ENCODE assay signal across 16 cellular contexts in the genomic region with DNA sequence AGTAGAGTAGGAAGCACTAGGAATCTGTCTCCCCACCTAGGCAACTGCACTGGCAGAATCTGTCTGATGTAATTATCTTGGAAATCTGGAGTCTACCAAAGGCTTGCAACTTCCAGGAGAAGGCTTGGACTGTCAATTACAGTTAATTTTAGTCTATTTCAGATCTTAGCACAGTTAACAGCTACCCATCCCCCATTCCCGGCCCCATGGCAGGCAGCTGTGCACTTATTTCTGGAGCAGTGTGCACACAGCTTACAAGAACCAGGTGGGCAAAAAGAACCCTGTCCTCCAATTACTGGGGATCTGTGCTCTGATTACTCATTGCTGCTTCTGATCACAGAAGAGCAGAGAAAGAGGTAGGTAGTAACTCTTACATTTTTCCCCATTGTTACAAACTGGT. TPM values are rescaled to one million over a fixed set of nuclear protein-coding genes. Genes with fewer than 3 reads are reported as not detected.
DNase-seq lines count a peak whose midpoint lies in the region; ATAC-seq and TF ChIP-seq lines count a peak whose summit lies in the region.
"Had no signal": no experiment of that assay in that cellular context is flagged by ENCODE, and none has a peak within 500 bp of the region (broad histone marks: within the 10 kb centered on the region; RNA-seq: fewer than 3 reads in every experiment).

No MANE protein-coding gene starts in this region.

- no peaks in the 10 kb centered on the region for H3K9me2 ChIP-seq in SK-N-SH

- H3K27ac ChIP-seq in SK-N-SH (ENCODE audit: low read depth in 2 of 2, low read length in 1 of 2) (peak overlapping the region in 1 of 2 experiments; percentile 78; a peak in 2 of 4 replicates), smooth muscle cell (ENCODE audit: low read depth) (no peak overlapping the region)
- H3K27ac ChIP-seq: HL-60 had no signal

- H3K27ac Mint-ChIP-seq in activated T-cell treated with anti-CD3 and anti-CD28 coated beads, Interleukin-2, amount 50 U/mL, for 24 hours: no peak overlapping the region
- H3K27ac Mint-ChIP-seq: CD4-positive, alpha-beta T cell had no signal

- no peak for ATAC-seq in SK-N-SH treated with all-trans-retinoic acid at 6 μM for 48 hours
- ATAC-seq: HCT116 had no signal

- peaks cover 62% of the 10 kb centered on the region for H3K36me3 Mint-ChIP-seq in activated T-cell treated with anti-CD3 and anti-CD28 coated beads, Interleukin-2, amount 50 U/mL, for 24 hours (ENCODE audit: low read depth)

- H3K27me3 Mint-ChIP-seq in activated T-cell treated with anti-CD3 and anti-CD28 coated beads, Interleukin-2, amount 50 U/mL, for 24 hours: no peaks in the 10 kb centered on the region
- H3K27me3 Mint-ChIP-seq: CD4-positive, alpha-beta T cell had no signal

- no peak overlapping the region for H3K4me2 ChIP-seq in SK-N-SH
- no peak overlapping the region for H3K4me2 ChIP-seq in smooth muscle cell

- H3K4me1 ChIP-seq in SK-N-SH (ENCODE audit: control insufficient read depth in 1 of 2, insufficient read depth in 2 of 2, low read depth in 1 of 2, low read length in 1 of 2) (peaks cover 0 to 5% of the 10 kb centered on the region in 2 experiments; a peak in 2 of 4 replicates), smooth muscle cell (ENCODE audit: low read depth) (no peaks in the 10 kb centered on the region)

- no peak for TF ChIP-seq RAD21 in SK-N-SH (IDR thresholded peaks at IDR 0.05; ENCODE audit: low read length)

- no peak overlapping the region for H3K4me3 Mint-ChIP-seq in activated T-cell treated with anti-CD3 and anti-CD28 coated beads, Interleukin-2, amount 50 U/mL, for 24 hours
- H3K4me3 Mint-ChIP-seq: CD4-positive, alpha-beta T cell had no signal

- no peaks in the 10 kb centered on the region for H3K4me1 Mint-ChIP-seq in activated T-cell treated with anti-CD3 and anti-CD28 coated beads, Interleukin-2, amount 50 U/mL, for 24 hours (ENCODE audit: low read depth)

- no peak overlapping the region for H3K4me3 ChIP-seq in SK-N-SH (ENCODE audit: low read depth in 2 of 2, low read length in 1 of 2)
- no peak overlapping the region for H3K4me3 ChIP-seq in smooth muscle cell

- DNase-seq in SK-N-SH (no peak), NCI-H82 (lab: John Stamatoyannopoulos, UW) (peak; percentile 90), myocyte (ENCODE audit: low read depth) (peak; percentile 67), smooth muscle cell (lab: John Stamatoyannopoulos, UW; ENCODE audit: unreplicated experiment) (no peak), DMS153 treated with DMSO at 0.1 percent for 48 hours (lab: John Stamatoyannopoulos, UW; ENCODE audit: unreplicated experiment) (no peak), DMS53 (lab: John Stamatoyannopoulos, UW) (no peak)
- DNase-seq in activated T-cell treated with anti-CD3 and anti-CD28 coated beads, Interleukin-2, amount 50 U/mL, for 24 hours: no peak
- DNase-seq: 8988T; C1 segment of cervical spinal cord; Calu3; CD4-positive, alpha-beta T cell; DMS153; GF-D8 had no signal

- no peak overlapping the region for H2AFZ ChIP-seq in SK-N-SH (ENCODE audit: low read depth)
- no peak overlapping the region for H2AFZ ChIP-seq in smooth muscle cell (ENCODE audit: low read depth)

- TF ChIP-seq CTCF in SK-N-SH (IDR thresholded peaks at IDR 0.05) (no peak), smooth muscle cell (IDR thresholded peaks at IDR 0.05; ENCODE audit: borderline replicate concordance, insufficient read depth, poor library complexity, severe bottlenecking) (no peak)

- no peaks in the 10 kb centered on the region for H3K79me2 ChIP-seq in SK-N-SH (ENCODE audit: insufficient read depth)
- H3K79me2 ChIP-seq in smooth muscle cell (ENCODE audit: low read depth): no peaks in the 10 kb centered on the region

- CTCF ChIA-PET in SK-N-SH (lab: Yijun Ruan, JAX): interaction anchor here (1.7 kb wide), 1 partner anchor 34 kb away, joined by 4 read pairs; no protein-coding TSS in a partner anchor

- no peak overlapping the region for H3K9ac ChIP-seq in SK-N-SH
- no peak overlapping the region for H3K9ac ChIP-seq in smooth muscle cell (ENCODE audit: low read depth)

- H3F3A ChIP-seq in SK-N-SH (replicated peaks; ENCODE audit: insufficient read depth): peaks cover 4% of the 10 kb centered on the region
- H3F3A ChIP-seq in smooth muscle cell (ENCODE audit: low read depth): no peaks in the 10 kb centered on the region

- H3K27me3 ChIP-seq in SK-N-SH (ENCODE audit: insufficient read depth): no peaks in the 10 kb centered on the region
- H3K27me3 ChIP-seq in smooth muscle cell (ENCODE audit: low read depth): no peaks in the 10 kb centered on the region

- no peaks in the 10 kb centered on the region for H3K9me3 Mint-ChIP-seq in activated T-cell treated with anti-CD3 and anti-CD28 coated beads, Interleukin-2, amount 50 U/mL, for 24 hours

- WGBS in SK-N-SH (ENCODE audit: low lambda C conversion rate): 50% methylated on average over 1 of the region's 1 CpG
- WGBS in smooth muscle cell (ENCODE audit: low lambda C conversion rate): 83% methylated on average over 1 of the region's 1 CpG

- H3K9me3 ChIP-seq in SK-N-SH (0 out of 2 replicates have a peak, but pooled peaks cover 2% of the 10 kb centered on the region), smooth muscle cell (replicated peaks; ENCODE audit: low read depth) (peaks cover 5% of the 10 kb centered on the region)

- POLR2A ChIA-PET in SK-N-SH (lab: Yijun Ruan, JAX): no interaction called here

- no peak; a peak in 1 of 4 replicates for TF ChIP-seq EP300 in SK-N-SH (IDR thresholded peaks at IDR 0.05; ENCODE audit: borderline replicate concordance in 1 of 2, low read depth in 1 of 2, low read length in 1 of 2)

- H3K36me3 ChIP-seq in SK-N-SH (replicated peaks in 1 of 2; ENCODE audit: control insufficient read depth in 1 of 2, insufficient read depth in 2 of 2, low read length in 1 of 2) (peaks cover 26 to 33% of the 10 kb centered on the region in 2 experiments), smooth muscle cell (ENCODE audit: low read depth) (no peaks in the 10 kb centered on the region)

- H4K20me1 ChIP-seq in SK-N-SH (ENCODE audit: insufficient read depth): no peaks in the 10 kb centered on the region
- H4K20me1 ChIP-seq in smooth muscle cell (ENCODE audit: low read depth): no peaks in the 10 kb centered on the region

TF ChIP-seq in SK-N-SH, 30 proteins besides CTCF, POLR2A, EP300 and RAD21 (continues in another document):
- TF ChIP-seq CHD2 (IDR thresholded peaks at IDR 0.05; ENCODE audit: low read length, partially characterized antibody): peak; percentile 44
- no peak for TF ChIP-seq TAF1 (IDR thresholded peaks at IDR 0.05; ENCODE audit: borderline replicate concordance, low read depth, low read length)
- no peak for TF ChIP-seq FOXJ3 (CRISPR knock-in tag; IDR thresholded peaks at IDR 0.05)
- TF ChIP-seq MEF2A (IDR thresholded peaks at IDR 0.05; ENCODE audit: borderline replicate concordance, low read depth): no peak

TF ChIP-seq in SK-N-SH treated with all-trans-retinoic acid at 6 μM for 48 hours, 23 proteins besides CTCF, POLR2A, EP300 and RAD21 (continues in another document):
- TF ChIP-seq, protein P1, sequence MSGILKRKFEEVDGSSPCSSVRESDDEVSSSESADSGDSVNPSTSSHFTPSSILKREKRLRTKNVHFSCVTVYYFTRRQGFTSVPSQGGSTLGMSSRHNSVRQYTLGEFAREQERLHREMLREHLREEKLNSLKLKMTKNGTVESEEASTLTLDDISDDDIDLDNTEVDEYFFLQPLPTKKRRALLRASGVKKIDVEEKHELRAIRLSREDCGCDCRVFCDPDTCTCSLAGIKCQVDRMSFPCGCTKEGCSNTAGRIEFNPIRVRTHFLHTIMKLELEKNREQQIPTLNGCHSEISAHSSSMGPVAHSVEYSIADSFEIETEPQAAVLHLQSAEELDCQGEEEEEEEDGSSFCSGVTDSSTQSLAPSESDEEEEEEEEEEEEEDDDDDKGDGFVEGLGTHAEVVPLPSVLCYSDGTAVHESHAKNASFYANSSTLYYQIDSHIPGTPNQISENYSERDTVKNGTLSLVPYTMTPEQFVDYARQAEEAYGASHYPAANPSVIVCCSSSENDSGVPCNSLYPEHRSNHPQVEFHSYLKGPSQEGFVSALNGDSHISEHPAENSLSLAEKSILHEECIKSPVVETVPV (CRISPR knock-in tag; IDR thresholded peaks at IDR 0.05): no peak
- TF ChIP-seq BACH2 (CRISPR knock-in tag; IDR thresholded peaks at IDR 0.05; ENCODE audit: borderline replicate concordance) (no peak), RARB (CRISPR knock-in tag; IDR thresholded peaks at IDR 0.05) (no peak), PPARA (CRISPR knock-in tag; IDR thresholded peaks at IDR 0.05; ENCODE audit: borderline replicate concordance) (no peak), TOX (CRISPR knock-in tag; IDR thresholded peaks at IDR 0.05; ENCODE audit: borderline replicate concordance) (no peak), OSR1 (CRISPR knock-in tag; IDR thresholded peaks at IDR 0.05) (no peak), ZFP3 (CRISPR knock-in tag; IDR thresholded peaks at IDR 0.05) (no peak)
- TF ChIP-seq, protein P2, sequence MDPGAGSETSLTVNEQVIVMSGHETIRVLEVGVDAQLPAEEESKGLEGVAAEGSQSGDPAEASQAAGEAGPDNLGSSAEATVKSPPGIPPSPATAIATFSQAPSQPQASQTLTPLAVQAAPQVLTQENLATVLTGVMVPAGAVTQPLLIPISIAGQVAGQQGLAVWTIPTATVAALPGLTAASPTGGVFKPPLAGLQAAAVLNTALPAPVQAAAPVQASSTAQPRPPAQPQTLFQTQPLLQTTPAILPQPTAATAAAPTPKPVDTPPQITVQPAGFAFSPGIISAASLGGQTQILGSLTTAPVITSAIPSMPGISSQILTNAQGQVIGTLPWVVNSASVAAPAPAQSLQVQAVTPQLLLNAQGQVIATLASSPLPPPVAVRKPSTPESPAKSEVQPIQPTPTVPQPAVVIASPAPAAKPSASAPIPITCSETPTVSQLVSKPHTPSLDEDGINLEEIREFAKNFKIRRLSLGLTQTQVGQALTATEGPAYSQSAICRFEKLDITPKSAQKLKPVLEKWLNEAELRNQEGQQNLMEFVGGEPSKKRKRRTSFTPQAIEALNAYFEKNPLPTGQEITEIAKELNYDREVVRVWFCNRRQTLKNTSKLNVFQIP (CRISPR knock-in tag; IDR thresholded peaks at IDR 0.05; ENCODE audit: borderline replicate concordance, low read depth): no peak

RNA-seq across cellular contexts. Expression of a gene that starts 12.3 kb away (rescaled TPM):
- polyA plus RNA-seq in SK-N-SH (2012; rRNA removed) (6.2 and 9.7 TPM in 2 replicates), smooth muscle cell (6.9 and 11.8 TPM in 2 replicates)
- 2.9 and 4.2 TPM in 2 replicates for polyA plus RNA-seq in SK-N-SH (2012; cell fraction: cytosol; rRNA removed)
- polyA plus RNA-seq in SK-N-SH (2012; cell fraction: nucleus; rRNA removed): 16.4 and 18.2 TPM in 2 replicates
- total RNA-seq in myocyte (11.9 and 22.0 TPM in 2 replicates), smooth muscle cell (6.1 and 6.4 TPM in 2 replicates)
- 10.2 TPM for polyA plus RNA-seq in myocyte (2012)

Comparison
In these comparisons a context has a peak if more than half of its experiments do, and no peak if none do; other contexts are left out.
1. DNase-seq: peak in NCI-H82 (single experiment) and myocyte (single experiment); none in SK-N-SH (single experiment), smooth muscle cell (single experiment), DMS153 treated with DMSO at 0.1 percent for 48 hours (single experiment), DMS53 (single experiment) and activated T-cell treated with anti-CD3 and anti-CD28 coated beads, Interleukin-2, amount 50 U/mL, for 24 hours (single experiment).